1 cellular context compared by ENCODE assay signal in genomic region chr2:24104110-24104650, GRCh38.
TF ChIP-seq lines count a peak whose summit lies in the region.

No MANE protein-coding gene starts in this region.

TF ChIP-seq in HepG2, 621 proteins besides CTCF, POLR2A, EP300 and RAD21:
- TF ChIP-seq ZNF772 (CRISPR knock-in tag; IDR thresholded peaks at IDR 0.05) (no peak), ATM (IDR thresholded peaks at IDR 0.05; ENCODE audit: borderline replicate concordance) (no peak), ZNF10 (CRISPR knock-in tag; IDR thresholded peaks at IDR 0.05; ENCODE audit: borderline replicate concordance, low read depth) (no peak), SP5 (CRISPR knock-in tag; IDR thresholded peaks at IDR 0.05; ENCODE audit: borderline replicate concordance, low read depth) (no peak), GMEB1 (CRISPR knock-in tag; IDR thresholded peaks at IDR 0.05; ENCODE audit: borderline replicate concordance) (no peak), ZNF253 (CRISPR knock-in tag; IDR thresholded peaks at IDR 0.05; ENCODE audit: borderline replicate concordance) (no peak), ISL2 (CRISPR knock-in tag; IDR thresholded peaks at IDR 0.05) (no peak), XRCC5 (optimal IDR thresholded peaks at IDR 0.05; ENCODE audit: low read length) (no peak), ZNF687 (CRISPR knock-in tag; IDR thresholded peaks at IDR 0.05) (no peak), ZNF552 (CRISPR knock-in tag; IDR thresholded peaks at IDR 0.05; ENCODE audit: borderline replicate concordance) (no peak), GPBP1L1 (CRISPR knock-in tag; IDR thresholded peaks at IDR 0.05) (no peak), ZBTB34 (CRISPR knock-in tag; IDR thresholded peaks at IDR 0.05) (no peak), PRDM4 (CRISPR knock-in tag; IDR thresholded peaks at IDR 0.05; ENCODE audit: borderline replicate concordance) (no peak), MAZ (IDR thresholded peaks at IDR 0.05; ENCODE audit: borderline replicate concordance, low read depth, low read length) (no peak), MAZ (CRISPR knock-in tag; IDR thresholded peaks at IDR 0.05; ENCODE audit: low read depth) (no peak), ZBTB10 (CRISPR knock-in tag; IDR thresholded peaks at IDR 0.05; ENCODE audit: borderline replicate concordance) (no peak), PAX8 (CRISPR knock-in tag; IDR thresholded peaks at IDR 0.05; ENCODE audit: borderline replicate concordance) (no peak), FOXA1 (IDR thresholded peaks at IDR 0.05) (no peak), FOXA1 (CRISPR knock-in tag; IDR thresholded peaks at IDR 0.05) (no peak)
